In genomic region chr14:39228509-39229221, GRCh38 we compare ENCODE assay signal across 14 cellular contexts. TPM values are rescaled to one million over a fixed set of nuclear protein-coding genes. Genes with fewer than 3 reads are reported as not detected.
DNase-seq lines count a peak whose midpoint lies in the region; ATAC-seq, FAIRE-seq and TF ChIP-seq lines count a peak whose summit lies in the region.
"Had no signal": no experiment of that assay in that cellular context is flagged by ENCODE, and none has a peak within 500 bp of the region (broad histone marks: within the 10 kb centered on the region; RNA-seq: fewer than 3 reads in every experiment).

No MANE protein-coding gene starts in this region.

- no peaks in the 10 kb centered on the region for H3K9me3 Mint-ChIP-seq in CD4-positive, alpha-beta memory T cell
- H3K9me3 Mint-ChIP-seq in activated T-cell treated with anti-CD3 and anti-CD28 coated beads, Interleukin-2, amount 50 U/mL, for 24 hours: no peaks in the 10 kb centered on the region

- H3K9me3 ChIP-seq in CD4-positive, alpha-beta memory T cell (ENCODE audit: control insufficient read depth in 1 of 2, low read length in 2 of 2): no peaks in the 10 kb centered on the region
- no peaks in the 10 kb centered on the region for H3K9me3 ChIP-seq in keratinocyte (ENCODE audit: control insufficient read depth, low read depth, low read length)
- H3K9me3 ChIP-seq in tibial artery: no peaks in the 10 kb centered on the region
- H3K9me3 ChIP-seq: gastrocnemius medialis had no signal

- POLR2A ChIA-PET in CD4-positive, alpha-beta memory T cell (lab: Charles Lee; ENCODE audit: partially characterized antibody): interaction anchor here (0.6 to 2.6 kb wide), 8 partner anchors 11 to 203 kb away, joined by 3 to 35 read pairs (median 6); partner anchors contain the start of genes FBXO33, PNN and TRAPPC6B

- DNase-seq in CD4-positive, alpha-beta memory T cell: no peak
- DNase-seq in activated T-cell treated with anti-CD3 and anti-CD28 coated beads, Interleukin-2, amount 50 U/mL, for 24 hours: peak; percentile 60
- DNase-seq in keratinocyte (ENCODE audit: low read depth, low spot score) (no peak), tibial artery (no peak), sciatic nerve (ENCODE audit: low spot score) (no peak), HCEC 1CT (no peak)
- DNase-seq: effector CD8-positive, alpha-beta T cell; gastrocnemius medialis; KG1; NCI-H1694; NCI-H526 treated with DMSO at 0.1 percent for 48 hours had no signal

- H3K27ac ChIP-seq in CD4-positive, alpha-beta memory T cell (ENCODE audit: low read depth, low read length): peak overlapping the region; percentile 42
- H3K27ac ChIP-seq in keratinocyte (ENCODE audit: control insufficient read depth, insufficient read depth, low read length) (peak overlapping the region; percentile 42), tibial artery (no peak overlapping the region)
- H3K27ac ChIP-seq: gastrocnemius medialis had no signal

- intact Hi-C loops in CD4-positive, alpha-beta memory T cell (cut with micrococcal nuclease): loop anchor here (1.0 to 2.0 kb wide), 3 partner anchors 38 to 204 kb away; partner anchors contain the start of genes FBXO33 and PNN
- intact Hi-C loops in tibial artery (cut with DNase I; ENCODE audit: low total_unique reads): no loop called here
- intact Hi-C loops in sciatic nerve (cut with DNase I): no loop called here

- H3K9ac ChIP-seq in keratinocyte (ENCODE audit: control insufficient read depth, extremely low read depth, insufficient read depth, low read length): no peak overlapping the region

- no peak overlapping the region for H3K4me3 ChIP-seq in CD4-positive, alpha-beta memory T cell (ENCODE audit: low read length in 2 of 2)
- H3K4me3 ChIP-seq in keratinocyte (ENCODE audit: control insufficient read depth in 2 of 3, extremely low read depth in 1 of 3, insufficient read depth in 2 of 3, low read depth in 1 of 3, low read length in 3 of 3): no peak overlapping the region
- no peak overlapping the region for H3K4me3 ChIP-seq in tibial artery
- H3K4me3 ChIP-seq: gastrocnemius medialis had no signal

- H3K4me1 ChIP-seq in CD4-positive, alpha-beta memory T cell (ENCODE audit: insufficient read depth, low read length): peaks cover 29% of the 10 kb centered on the region
- H3K4me1 ChIP-seq in keratinocyte (ENCODE audit: control insufficient read depth, extremely low read depth, insufficient read depth, low read length) (peaks cover 7% of the 10 kb centered on the region), tibial artery (peaks cover 0 to 6% (median 0%) of the 10 kb centered on the region in 4 donors)
- H3K4me1 ChIP-seq: gastrocnemius medialis had no signal

- CTCF ChIA-PET in CD4-positive, alpha-beta memory T cell (lab: Charles Lee; ENCODE audit: partially characterized antibody): interaction anchor here (0.7 to 2.0 kb wide), 5 partner anchors 9 to 205 kb away, joined by 3 to 7 read pairs (median 4); no protein-coding TSS in a partner anchor

- TF ChIP-seq CTCF in keratinocyte (optimal IDR thresholded peaks at IDR 0.05 in 1 of 3, IDR thresholded peaks at IDR 0.05 in 1 of 3, conservative IDR thresholded peaks at IDR 0.05 in 1 of 3; ENCODE audit: extremely low read depth in 1 of 3, insufficient read depth in 2 of 3, low read length in 3 of 3) (no peak), tibial artery (IDR thresholded peaks at IDR 0.05) (no peak)

- H3K27ac Mint-ChIP-seq in CD4-positive, alpha-beta memory T cell: peak overlapping the region; percentile 81 to 94 (median 91)
- peak overlapping the region; percentile 96 for H3K27ac Mint-ChIP-seq in activated T-cell treated with anti-CD3 and anti-CD28 coated beads, Interleukin-2, amount 50 U/mL, for 24 hours
- H3K27ac Mint-ChIP-seq: B cell had no signal

- H3K27me3 ChIP-seq in CD4-positive, alpha-beta memory T cell (ENCODE audit: insufficient read depth, low read length): no peaks in the 10 kb centered on the region
- H3K27me3 ChIP-seq in keratinocyte (ENCODE audit: control insufficient read depth, extremely low read depth, insufficient read depth, low read length) (no peaks in the 10 kb centered on the region), tibial artery (no peaks in the 10 kb centered on the region)
- H3K27me3 ChIP-seq: gastrocnemius medialis had no signal

- peaks cover 1% of the 10 kb centered on the region in 2 donors for H3K27me3 Mint-ChIP-seq in CD4-positive, alpha-beta memory T cell
- H3K27me3 Mint-ChIP-seq in activated T-cell treated with anti-CD3 and anti-CD28 coated beads, Interleukin-2, amount 50 U/mL, for 24 hours: no peaks in the 10 kb centered on the region
- H3K27me3 Mint-ChIP-seq: B cell had no signal

- H3K36me3 ChIP-seq in CD4-positive, alpha-beta memory T cell (ENCODE audit: insufficient read depth, low read length): no peaks in the 10 kb centered on the region
- H3K36me3 ChIP-seq in keratinocyte (ENCODE audit: control insufficient read depth in 2 of 2, extremely low read depth in 1 of 2, insufficient read depth in 2 of 2, low read length in 2 of 2) (no peaks in the 10 kb centered on the region), tibial artery (no peaks in the 10 kb centered on the region)
- H3K36me3 ChIP-seq: gastrocnemius medialis had no signal

- H4K20me1 ChIP-seq in keratinocyte (ENCODE audit: control insufficient read depth, extremely low read depth, insufficient read depth, low read length): no peaks in the 10 kb centered on the region

- H3K4me1 Mint-ChIP-seq in CD4-positive, alpha-beta memory T cell: peaks cover 18 to 37% (median 31%) of the 10 kb centered on the region in 4 donors
- H3K4me1 Mint-ChIP-seq in activated T-cell treated with anti-CD3 and anti-CD28 coated beads, Interleukin-2, amount 50 U/mL, for 24 hours (ENCODE audit: low read depth): peaks cover 49% of the 10 kb centered on the region

- H2AFZ ChIP-seq in keratinocyte (ENCODE audit: control insufficient read depth, low read length): no peak overlapping the region

- H3K9me1 ChIP-seq in keratinocyte (ENCODE audit: control insufficient read depth, extremely low read depth, insufficient read depth, low read length): no peaks in the 10 kb centered on the region

- no peak for FAIRE-seq in keratinocyte (lab: Jason Lieb, UNC)

- H3K4me3 Mint-ChIP-seq in CD4-positive, alpha-beta memory T cell: peak overlapping the region in 6 of 8 donors; percentile 30 to 65 (median 50)
- H3K4me3 Mint-ChIP-seq in activated T-cell treated with anti-CD3 and anti-CD28 coated beads, Interleukin-2, amount 50 U/mL, for 24 hours: peak overlapping the region; percentile 49
- H3K4me3 Mint-ChIP-seq: B cell had no signal

- H3K79me2 ChIP-seq in keratinocyte (ENCODE audit: control insufficient read depth, insufficient read depth, low read length): no peaks in the 10 kb centered on the region

- dilution Hi-C loops in keratinocyte (cut with MboI; ENCODE audit: extremely low pct_ligation_motif_present, low sequenced_read_pairs): no loop called here

- H3K36me3 Mint-ChIP-seq in CD4-positive, alpha-beta memory T cell: no peaks in the 10 kb centered on the region
- no peaks in the 10 kb centered on the region for H3K36me3 Mint-ChIP-seq in activated T-cell treated with anti-CD3 and anti-CD28 coated beads, Interleukin-2, amount 50 U/mL, for 24 hours (ENCODE audit: low read depth)

- ATAC-seq in HG02970 (IDR thresholded peaks at IDR 0.05; ENCODE audit: low FRiP score, unreplicated experiment) (peak; percentile 14), GM18873 (IDR thresholded peaks at IDR 0.05; ENCODE audit: low FRiP score, unreplicated experiment) (no peak), sciatic nerve (no peak)
- ATAC-seq: gastrocnemius medialis had no signal

- H3K4me2 ChIP-seq in keratinocyte (ENCODE audit: control insufficient read depth, extremely low read depth, insufficient read depth, low read depth, low read length): no peak overlapping the region

RNA-seq across cellular contexts. Expression of gene MIA2, which starts 5.0 kb away (rescaled TPM):
- total RNA-seq in CD4-positive, alpha-beta memory T cell: 10 to 100 TPM; 25.8 to 26.6 TPM
- polyA plus RNA-seq in CD4-positive, alpha-beta memory T cell: 10 to 100 TPM; 19.0 to 26.7 TPM
- 12.9 to 21.9 TPM (median 21.0 TPM) in 3 replicates for polyA plus RNA-seq in keratinocyte
- polyA plus RNA-seq in keratinocyte (2011; ENCODE audit: low read depth): 53.1 TPM
- 10.1 and 18.4 TPM in 2 replicates for polyA plus RNA-seq in keratinocyte (2011; cell fraction: cytosol; rRNA removed)
- 28.1 and 36.2 TPM in 2 replicates for polyA plus RNA-seq in keratinocyte (2011; cell fraction: nucleus; rRNA removed)
- polyA plus RNA-seq in keratinocyte (2012; ENCODE audit: low replicate concordance): 11.3 and 21.1 TPM in 2 replicates
- 3.0 to 12.7 TPM (median 11.3 TPM) in 3 replicates for polyA minus RNA-seq in keratinocyte
- polyA minus RNA-seq in keratinocyte (2011; cell fraction: cytosol; rRNA and poly(A)+ RNA removed): 7.7 TPM
- polyA minus RNA-seq in keratinocyte (2011; cell fraction: nucleus; rRNA and poly(A)+ RNA removed): 14.9 and 22.6 TPM in 2 replicates
- 23.0 TPM for total RNA-seq in sciatic nerve

RNA-seq across cellular contexts. Expression of gene PNN, which starts 53.6 kb away (rescaled TPM):
- 10 to 100 TPM; 86.0 to 93.8 TPM for total RNA-seq in CD4-positive, alpha-beta memory T cell
- 10 to 100 TPM; 10.3 to 35.8 TPM for polyA plus RNA-seq in CD4-positive, alpha-beta memory T cell
- 14.8 to 30.6 TPM (median 16.2 TPM) in 3 replicates for polyA plus RNA-seq in keratinocyte
- polyA plus RNA-seq in keratinocyte (2011; ENCODE audit: low read depth): 181 TPM
- 7.9 TPM in 2 replicates for polyA plus RNA-seq in keratinocyte (2011; cell fraction: cytosol; rRNA removed)
- polyA plus RNA-seq in keratinocyte (2011; cell fraction: nucleus; rRNA removed): 82.9 and 93.0 TPM in 2 replicates
- 35.7 and 37.3 TPM in 2 replicates for polyA plus RNA-seq in keratinocyte (2012; ENCODE audit: low replicate concordance)
- 6.1 to 15.6 TPM (median 14.7 TPM) in 3 replicates for polyA minus RNA-seq in keratinocyte
- 3.8 TPM for polyA minus RNA-seq in keratinocyte (2011; cell fraction: cytosol; rRNA and poly(A)+ RNA removed)
- 7.9 and 17.8 TPM in 2 replicates for polyA minus RNA-seq in keratinocyte (2011; cell fraction: nucleus; rRNA and poly(A)+ RNA removed)
- 71.9 TPM for total RNA-seq in sciatic nerve

RNA-seq across cellular contexts. Expression of gene TRAPPC6B, which starts 58.5 kb away (rescaled TPM):
- 10 to 100 TPM; 33.4 to 35.5 TPM for total RNA-seq in CD4-positive, alpha-beta memory T cell
- polyA plus RNA-seq in CD4-positive, alpha-beta memory T cell: 10 to 100 TPM in 1 of 2 donors, 1 to 10 TPM in 1; 9.5 to 15.3 TPM
- polyA plus RNA-seq in keratinocyte: 16.2 to 21.7 TPM (median 18.4 TPM) in 3 replicates
- polyA plus RNA-seq in keratinocyte (2011; ENCODE audit: low read depth): 30.2 TPM
- 11.4 and 20.5 TPM in 2 replicates for polyA plus RNA-seq in keratinocyte (2011; cell fraction: cytosol; rRNA removed)
- 17.4 and 22.4 TPM in 2 replicates for polyA plus RNA-seq in keratinocyte (2011; cell fraction: nucleus; rRNA removed)
- 12.8 and 20.1 TPM in 2 replicates for polyA plus RNA-seq in keratinocyte (2012; ENCODE audit: low replicate concordance)
- polyA minus RNA-seq in keratinocyte: 7.6 to 15.0 TPM (median 8.8 TPM) in 3 replicates
- 15.3 TPM for polyA minus RNA-seq in keratinocyte (2011; cell fraction: cytosol; rRNA and poly(A)+ RNA removed)
- polyA minus RNA-seq in keratinocyte (2011; cell fraction: nucleus; rRNA and poly(A)+ RNA removed): 8.7 and 17.5 TPM in 2 replicates
- 28.6 TPM for total RNA-seq in sciatic nerve

Comparison
In these comparisons a context has a peak if more than half of its experiments do, and no peak if none do; other contexts are left out.
1. H3K27ac ChIP-seq: peak in CD4-positive, alpha-beta memory T cell (single experiment) and keratinocyte (single experiment); none in tibial artery (0 of 2).